In the genomic region with DNA sequence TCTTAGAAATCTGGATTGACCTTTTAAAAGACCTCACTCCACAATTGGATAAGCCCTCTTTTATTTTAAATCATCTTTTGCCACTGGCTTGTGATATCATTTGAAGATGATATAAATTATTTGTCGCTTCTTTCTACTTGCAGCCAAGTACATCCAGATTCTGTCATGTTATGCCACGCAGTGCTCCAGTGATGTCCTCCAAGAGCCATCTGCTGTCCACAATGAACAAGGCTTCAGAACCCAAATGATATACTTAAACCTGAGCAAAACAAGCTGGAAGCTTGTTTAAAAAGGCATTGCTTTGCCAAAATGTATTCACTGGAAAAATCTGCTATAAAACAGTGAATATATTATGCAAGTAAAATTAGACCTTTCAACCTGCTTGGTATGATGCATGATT, we compare ENCODE assay signal across 23 cellular contexts.
"Had no signal": no experiment of that assay in that cellular context is flagged by ENCODE, and none has a peak within 500 bp of the region (broad histone marks: within the 10 kb centered on the region; RNA-seq: fewer than 3 reads in every experiment).

No MANE protein-coding gene starts in this region.

- H3K9me3 ChIP-seq: breast epithelium had no signal

- H3K36me3 ChIP-seq: breast epithelium had no signal

- H3K27ac ChIP-seq: breast epithelium, RWPE1 had no signal

- ATAC-seq: activated CD8-positive, alpha-beta T cell treated with anti-CD3 and anti-CD28 coated beads, Interleukin-2, amount 10 ng/mL, durations not matched to agents 7 days and 5 days; Panc1; WTC11 had no signal

- H3K27me3 ChIP-seq: breast epithelium had no signal

- H3K4me1 ChIP-seq: breast epithelium had no signal

- DNase-seq: activated CD4-positive, alpha-beta T cell treated with anti-CD3 and anti-CD28 coated beads for 48 hours; activated CD4-positive, alpha-beta T cell treated with anti-CD3 and anti-CD28 coated beads, Interleukin-2, amount 50 U/mL, for 4 hours; activated CD4-positive, CD25-positive, alpha-beta regulatory T cell treated with anti-CD3 and anti-CD28 coated beads, Interleukin-2, amount 50 U/mL, for 72 hours; activated CD8-positive, alpha-beta T cell treated with anti-CD3 and anti-CD28 coated beads, Interleukin-2, amount 10 ng/mL, durations not matched to agents 7 days and 5 days; activated effector memory CD4-positive, alpha-beta T cell treated with Interleukin-2 at 50 U/mL for 16 hours; activated naive CD4-positive, alpha-beta T cell; activated T-cell treated with anti-CD3 and anti-CD28 coated beads, Interleukin-2, amount 50 U/mL, for 24 hours; aorta; NCI-H1048; NCI-H146; NCI-H2029 treated with DMSO at 0.1 percent for 48 hours; NCI-H2171; NCI-H2227 treated with DMSO at 0.1 percent for 48 hours; NCI-H526; NCI-H774; NK-92 treated with Interleukin-12 subunit alpha and Interleukin-12 subunit beta, amount 100 ng/mL, for 24 hours; OCI-M1; SHP77; T-helper 9 cell had no signal

- H3K4me3 ChIP-seq: breast epithelium had no signal
